ENCODE assay signal across 11 cellular contexts in genomic region chr6:69974193-69974592, GRCh38.
DNase-seq lines count a peak whose midpoint lies in the region; ATAC-seq and TF ChIP-seq lines count a peak whose summit lies in the region.
"Had no signal": no experiment of that assay in that cellular context is flagged by ENCODE, and none has a peak within 500 bp of the region (broad histone marks: within the 10 kb centered on the region; RNA-seq: fewer than 3 reads in every experiment).

No MANE protein-coding gene starts in this region.

- peaks cover 8% of the 10 kb centered on the region for H3K27me3 ChIP-seq in RWPE2 (ENCODE audit: insufficient read depth, poor library complexity, severe bottlenecking)
- no peaks in the 10 kb centered on the region for H3K27me3 ChIP-seq in gastroesophageal sphincter

- H3K27ac ChIP-seq in RWPE2 (ENCODE audit: poor library complexity, severe bottlenecking) = no peak overlapping the region
- H3K27ac ChIP-seq in gastroesophageal sphincter = no peak overlapping the region

- H3K36me3 ChIP-seq in RWPE2 (ENCODE audit: low read depth) = no peaks in the 10 kb centered on the region
- no peaks in the 10 kb centered on the region for H3K36me3 ChIP-seq in gastroesophageal sphincter

- TF ChIP-seq CTCF in RWPE2 (IDR thresholded peaks at IDR 0.05; ENCODE audit: poor library complexity, severe bottlenecking) = no peak
- TF ChIP-seq CTCF in fibroblast of mammary gland (conservative IDR thresholded peaks at IDR 0.05; ENCODE audit: control insufficient read depth, insufficient read depth, low read depth, low read length) = no peak
- no peak for TF ChIP-seq CTCF in gastroesophageal sphincter (IDR thresholded peaks at IDR 0.05)

- TF ChIP-seq POLR2A in gastroesophageal sphincter (IDR thresholded peaks at IDR 0.05) = no peak

- DNase-seq in Right ventricle myocardium superior (no peak), cardiac septum (ENCODE audit: low spot score) (no peak), RWPE2 (ENCODE audit: low spot score) (no peak), fibroblast of mammary gland (ENCODE audit: low read depth) (peak; percentile 8), AG08395 (ENCODE audit: low spot score) (no peak)
- no peak for DNase-seq in stimulated activated CD8-positive, alpha-beta memory T cell treated with anti-CD3 and anti-CD28 coated beads, Interleukin-4, amount 100 ng/mL, for 48 hours
- DNase-seq: stimulated activated CD4-positive, alpha-beta T cell treated with anti-CD3 and anti-CD28 coated beads, Interleukin-12 subunit alpha, Interleukin-12 subunit beta, amount 100 ng/mL, for 4 hours; T-helper 9 cell had no signal

- H3K4me3 ChIP-seq in RWPE2 (ENCODE audit: severe bottlenecking) = no peak overlapping the region
- H3K4me3 ChIP-seq in fibroblast of mammary gland (ENCODE audit: control insufficient read depth, low read depth, low read length) = no peak overlapping the region
- H3K4me3 ChIP-seq in gastroesophageal sphincter = no peak overlapping the region

- no peak for TF ChIP-seq EP300 in gastroesophageal sphincter (IDR thresholded peaks at IDR 0.05)

- intact Hi-C loops in Right ventricle myocardium superior (cut with DNase I) (no loop called here), cardiac septum (cut with DNase I) (no loop called here)

- H3K4me1 ChIP-seq in RWPE2 (ENCODE audit: insufficient read depth, poor library complexity, severe bottlenecking) = no peaks in the 10 kb centered on the region
- no peaks in the 10 kb centered on the region for H3K4me1 ChIP-seq in gastroesophageal sphincter

- peak; percentile 83 for ATAC-seq in Right ventricle myocardium superior (ENCODE audit: poor library complexity)
- peak; percentile 75 for ATAC-seq in RWPE2 (ENCODE audit: low read depth)
- no peak for ATAC-seq in GM21717 (IDR thresholded peaks at IDR 0.05; ENCODE audit: unreplicated experiment)
- no peak for ATAC-seq in gastroesophageal sphincter
- ATAC-seq: stimulated activated memory B cell treated with anti-CD40 and anti-IgM and Interleukin-4, amounts not matched to agents 10 μg/mL and 1 μg/mL and 100 μg/mL, for 72 hours had no signal

- 78 to 83% methylated on average over 2 of the region's 2 CpGs for WGBS in gastroesophageal sphincter (ENCODE audit: low coverage in 1 of 2), 2 donors

- H3K9me3 ChIP-seq in RWPE2 (ENCODE audit: severe bottlenecking) = no peaks in the 10 kb centered on the region
- H3K9me3 ChIP-seq in gastroesophageal sphincter = no peaks in the 10 kb centered on the region

Comparison
In these comparisons a context has a peak if more than half of its experiments do, and no peak if none do; other contexts are left out.
1. ATAC-seq: peak in Right ventricle myocardium superior (single experiment) and RWPE2 (single experiment); none in GM21717 (single experiment) and gastroesophageal sphincter (single experiment).